1 cellular context compared by ENCODE assay signal in genomic region chr16:31109622-31110021, GRCh38.
TF ChIP-seq lines count a peak whose summit lies in the region.

No MANE protein-coding gene starts in this region.

TF ChIP-seq in GM23338, 12 proteins besides CTCF, POLR2A, EP300 and RAD21 (continued from another document):
- TF ChIP-seq ZNF462 (CRISPR knock-in tag; IDR thresholded peaks at IDR 0.05), result no peak
- TF ChIP-seq POLR2AphosphoS5 (IDR thresholded peaks at IDR 0.05; ENCODE audit: low read depth), result no peak
- TF ChIP-seq ETS1 (IDR thresholded peaks at IDR 0.05), result no peak
- TF ChIP-seq ZNF331 (CRISPR knock-in tag; IDR thresholded peaks at IDR 0.05; ENCODE audit: low read depth), result no peak
